Comparison of ENCODE assay signal across 8 cellular contexts in the genomic region with DNA sequence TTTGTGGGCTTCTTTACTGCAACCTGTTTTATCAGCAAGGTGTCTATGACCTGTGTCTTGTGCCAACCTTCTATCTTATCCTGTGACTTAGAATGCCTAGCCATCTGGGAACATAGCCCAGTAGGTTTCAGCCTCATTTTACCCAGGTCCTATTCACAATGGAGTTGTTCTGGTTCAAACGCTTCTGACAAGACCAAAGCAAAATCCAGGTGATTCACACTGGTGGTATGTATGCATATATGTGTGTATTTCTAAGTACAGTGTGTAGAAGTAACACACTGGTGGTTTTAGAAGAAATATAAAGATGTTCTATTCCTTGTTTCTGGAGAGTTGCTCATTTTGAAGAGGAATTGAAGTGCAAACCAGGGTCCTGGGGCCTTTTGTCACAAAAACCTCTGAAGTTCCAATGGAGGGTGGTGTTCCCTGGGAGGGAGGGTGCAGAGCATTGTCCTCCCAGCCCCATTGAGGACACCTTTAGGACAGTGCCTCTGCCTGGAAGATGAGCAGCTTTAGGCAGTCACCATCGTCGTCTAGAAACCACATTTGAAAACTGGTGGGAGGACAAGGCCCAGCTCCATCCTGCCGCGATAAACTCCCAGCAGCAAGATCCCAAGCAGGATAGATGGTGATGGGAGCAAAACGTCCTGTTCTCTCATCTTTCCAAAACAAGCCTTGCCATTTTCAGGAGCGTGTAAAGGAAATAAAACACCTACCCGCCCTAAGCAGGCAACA.
A peak's percentile ranks its signal among the peaks of the same experiment; 100 is the strongest.
DNase-seq lines count a peak whose midpoint lies in the region; ATAC-seq lines count a peak whose summit lies in the region.

No MANE protein-coding gene starts in this region.

- H3K9ac ChIP-seq in neuronal stem cell (ENCODE audit: low read depth, low read length, poor library complexity) = no peak overlapping the region

- H3K36me3 ChIP-seq in neuronal stem cell (replicated peaks in 1 of 2; ENCODE audit: control insufficient read depth in 2 of 2, insufficient read depth in 2 of 2, low read length in 2 of 2) = peaks cover 4 to 6% of the 10 kb centered on the region in 2 donors

- peak overlapping the region; percentile 56 for H3K18ac ChIP-seq in neuronal stem cell (ENCODE audit: low read length)

- H2AK5ac ChIP-seq in neuronal stem cell (ENCODE audit: low read depth, low read length) = no peak overlapping the region

- ATAC-seq in GM19328 (IDR thresholded peaks at IDR 0.05; ENCODE audit: unreplicated experiment) = peak; percentile 6
- ATAC-seq in HG02798 (IDR thresholded peaks at IDR 0.05; ENCODE audit: poor library complexity, unreplicated experiment) = peak; percentile 4

- no peak overlapping the region for H2BK5ac ChIP-seq in neuronal stem cell (ENCODE audit: low read length)

- no peak overlapping the region for H3K23ac ChIP-seq in neuronal stem cell (ENCODE audit: low read depth, low read length, poor library complexity)

- H3K4me1 ChIP-seq in neuronal stem cell (ENCODE audit: control insufficient read depth in 2 of 2, insufficient read depth in 1 of 2, low read depth in 1 of 2, low read length in 2 of 2) = peaks cover 2 to 5% of the 10 kb centered on the region in 2 donors

- peak overlapping the region; percentile 57 for H2AFZ ChIP-seq in neuronal stem cell (ENCODE audit: low read length)

- no CpG with 5 or more reads among the region's 8 CpGs for WGBS in neuronal stem cell (ENCODE audit: extremely low coverage in 2 of 2, insufficient read length in 2 of 2, insufficient replicate concordance in 1 of 2), 2 donors

- H3K79me1 ChIP-seq in neuronal stem cell (ENCODE audit: low read depth, low read length) = no peaks in the 10 kb centered on the region

- H3K27me3 ChIP-seq in neuronal stem cell (ENCODE audit: control insufficient read depth in 3 of 3, insufficient read depth in 3 of 3, low read depth in 1 of 3, low read length in 3 of 3) = no peaks in the 10 kb centered on the region

- no peak overlapping the region for H4K91ac ChIP-seq in neuronal stem cell (ENCODE audit: low read depth, low read length, poor library complexity)

- no peak overlapping the region for H3K4me2 ChIP-seq in neuronal stem cell (ENCODE audit: insufficient read depth, low read length, poor library complexity, severe bottlenecking)

- H3K4me3 ChIP-seq in neuronal stem cell (ENCODE audit: low read length in 2 of 2) = no peak overlapping the region

- DNase-seq in astrocyte of the hippocampus (ENCODE audit: low read depth, low spot score) (peak; percentile 29), neuronal stem cell (ENCODE audit: low spot score) (no peak), OCI-M1 (lab: John Stamatoyannopoulos, UW) (no peak), occipital lobe (lab: John Stamatoyannopoulos, UW) (no peak), T-helper 9 cell (no peak), HK-2 (ENCODE audit: unreplicated experiment) (no peak)

- H3K14ac ChIP-seq in neuronal stem cell (ENCODE audit: low read length) = no peak overlapping the region

- H2BK15ac ChIP-seq in neuronal stem cell (ENCODE audit: low read length) = no peak overlapping the region

- no peaks in the 10 kb centered on the region for H3K9me3 ChIP-seq in neuronal stem cell (replicated peaks in 1 of 2; ENCODE audit: control insufficient read depth in 2 of 2, insufficient read depth in 1 of 2, low read depth in 1 of 2, low read length in 2 of 2)

- no peak overlapping the region for H2BK12ac ChIP-seq in neuronal stem cell (ENCODE audit: low read length)

- no peak overlapping the region for H3K4ac ChIP-seq in neuronal stem cell (ENCODE audit: low read length)

- no peak overlapping the region for H2BK120ac ChIP-seq in neuronal stem cell (ENCODE audit: low read depth, low read length)

- no peak overlapping the region for H3K27ac ChIP-seq in neuronal stem cell (replicated peaks; ENCODE audit: low read length)

- H4K8ac ChIP-seq in neuronal stem cell (ENCODE audit: low read depth, low read length) = no peak overlapping the region
